ENCODE assay signal across 10 cellular contexts in genomic region chr3:154904328-154904727, GRCh38.
DNase-seq lines count a peak whose midpoint lies in the region; ATAC-seq and TF ChIP-seq lines count a peak whose summit lies in the region.
"Had no signal": no experiment of that assay in that cellular context is flagged by ENCODE, and none has a peak within 500 bp of the region (broad histone marks: within the 10 kb centered on the region; RNA-seq: fewer than 3 reads in every experiment).

No MANE protein-coding gene starts in this region.

- no peaks in the 10 kb centered on the region for H3K36me3 ChIP-seq in mesenchymal stem cell (ENCODE audit: control insufficient read depth in 1 of 2, insufficient read depth in 2 of 2, low read depth in 1 of 2, low read length in 2 of 2)

- no peak overlapping the region for H2BK15ac ChIP-seq in mesenchymal stem cell (ENCODE audit: low read depth, poor library complexity, severe bottlenecking)

- WGBS in mesenchymal stem cell = 29% methylated on average over 2 of the region's 2 CpGs

- H3K9me3 ChIP-seq in mesenchymal stem cell (ENCODE audit: control insufficient read depth, low read length) = no peaks in the 10 kb centered on the region

- no peak overlapping the region for H3K23ac ChIP-seq in mesenchymal stem cell (ENCODE audit: low read length in 2 of 2)

- H4K8ac ChIP-seq in mesenchymal stem cell (ENCODE audit: low read length) = no peak overlapping the region

- no peaks in the 10 kb centered on the region for H3K27me3 ChIP-seq in mesenchymal stem cell (ENCODE audit: control insufficient read depth in 1 of 2, insufficient read depth in 1 of 2, low read length in 2 of 2)

- H3K9ac ChIP-seq in mesenchymal stem cell (ENCODE audit: low read length) = peak overlapping the region; percentile 24

- no peaks in the 10 kb centered on the region for H3K79me1 ChIP-seq in mesenchymal stem cell (replicated peaks; ENCODE audit: low read length, poor library complexity, severe bottlenecking)

- TF ChIP-seq CTCF in astrocyte of the spinal cord (IDR thresholded peaks at IDR 0.05; ENCODE audit: low read depth, low read length) = peak; percentile 49

- H3K14ac ChIP-seq in mesenchymal stem cell (ENCODE audit: low read length in 2 of 2) = no peak overlapping the region

- H3K4me1 ChIP-seq in mesenchymal stem cell (ENCODE audit: control insufficient read depth, insufficient read depth, low read depth, low read length) = no peaks in the 10 kb centered on the region

- no peak overlapping the region for H2BK120ac ChIP-seq in mesenchymal stem cell (ENCODE audit: low read depth, low read length)

- no peak overlapping the region for H3K18ac ChIP-seq in mesenchymal stem cell (ENCODE audit: low read depth in 1 of 2, low read length in 2 of 2)

- H2BK12ac ChIP-seq in mesenchymal stem cell (ENCODE audit: low read length in 2 of 2) = no peak overlapping the region

- DNase-seq in EL (peak; percentile 39), HuH-7.5 (ENCODE audit: low spot score) (peak; percentile 10), astrocyte of the spinal cord (ENCODE audit: low read depth, low spot score) (peak; percentile 30), mesenchymal stem cell (peak; percentile 36), dedifferentiated amniotic fluid mesenchymal stem cell (ENCODE audit: extremely low spot score) (no peak), pons (ENCODE audit: low spot score) (no peak)
- DNase-seq in activated naive CD4-positive, alpha-beta T cell (lab: John Stamatoyannopoulos, UW) = no peak
- DNase-seq: activated B cell treated with CpG ODN at 0.5 μM for 24 hours, head of caudate nucleus had no signal

- H3K4me2 ChIP-seq in mesenchymal stem cell (ENCODE audit: low read length, poor library complexity, severe bottlenecking) = no peak overlapping the region

- ATAC-seq in GM21360 (IDR thresholded peaks at IDR 0.05; ENCODE audit: unreplicated experiment) = no peak

- H2AK5ac ChIP-seq in mesenchymal stem cell (ENCODE audit: low read length, severe bottlenecking) = no peak overlapping the region

- H4K91ac ChIP-seq in mesenchymal stem cell (ENCODE audit: low read length) = no peak overlapping the region

- no peak overlapping the region for H2AFZ ChIP-seq in mesenchymal stem cell (ENCODE audit: low read depth, low read length)

- H3K27ac ChIP-seq in mesenchymal stem cell (ENCODE audit: low read length, poor library complexity, severe bottlenecking) = no peak overlapping the region

- H3K4ac ChIP-seq in mesenchymal stem cell (ENCODE audit: low read depth in 1 of 2, low read length in 2 of 2) = no peak overlapping the region

- in situ Hi-C loops in astrocyte of the spinal cord (cut with HindIII; ENCODE audit: low sequenced_read_pairs) = no loop called here

- H3K4me3 ChIP-seq in astrocyte of the spinal cord (ENCODE audit: low read depth, low read length) (no peak overlapping the region), mesenchymal stem cell (ENCODE audit: insufficient read depth in 1 of 2, low read depth in 1 of 2, low read length in 2 of 2) (no peak overlapping the region)

- no peak overlapping the region for H2BK5ac ChIP-seq in mesenchymal stem cell (ENCODE audit: low read depth, low read length, poor library complexity, severe bottlenecking)

Comparison
In these comparisons a context has a peak if more than half of its experiments do, and no peak if none do; other contexts are left out.
1. DNase-seq: peak in EL (single experiment), HuH-7.5 (single experiment), astrocyte of the spinal cord (single experiment) and mesenchymal stem cell (single experiment); none in dedifferentiated amniotic fluid mesenchymal stem cell (single experiment), activated naive CD4-positive, alpha-beta T cell (0 of 4) and pons (single experiment).